9 cellular contexts compared by ENCODE assay signal in the genomic region with DNA sequence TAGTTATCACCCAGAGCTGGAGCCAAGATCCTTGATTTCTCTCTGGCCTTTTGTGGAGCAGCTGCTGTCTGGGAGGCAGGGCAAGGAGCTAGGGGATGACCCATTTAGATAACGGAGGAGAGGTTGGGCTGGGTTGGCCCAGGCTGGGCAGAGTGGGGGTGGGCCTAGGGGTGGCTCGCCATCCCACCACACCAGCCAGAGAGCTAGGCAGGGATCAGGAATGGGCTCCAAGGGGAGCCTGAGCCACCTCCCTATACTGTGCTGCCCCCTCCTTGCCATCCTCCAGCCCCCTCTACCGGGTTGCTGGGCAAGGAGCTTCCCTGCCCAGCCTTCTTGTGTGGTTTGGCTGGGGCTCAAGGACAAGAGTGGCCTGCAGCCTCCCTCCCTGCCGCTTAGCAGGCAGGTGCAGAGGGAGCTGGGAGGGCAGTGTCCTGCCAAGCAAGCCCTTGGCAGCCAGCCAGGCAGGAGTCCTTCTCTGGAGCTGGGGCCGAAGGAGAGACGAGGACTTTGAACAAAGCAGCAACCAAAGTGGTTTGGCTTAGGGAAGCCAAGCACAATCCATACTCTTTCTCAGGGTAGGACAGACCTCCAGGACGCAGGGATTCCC. TPM values are rescaled to one million over a fixed set of nuclear protein-coding genes. Genes with fewer than 3 reads are reported as not detected.
DNase-seq lines count a peak whose midpoint lies in the region; ATAC-seq, FAIRE-seq and TF ChIP-seq lines count a peak whose summit lies in the region.
"Had no signal": no experiment of that assay in that cellular context is flagged by ENCODE, and none has a peak within 500 bp of the region (broad histone marks: within the 10 kb centered on the region; RNA-seq: fewer than 3 reads in every experiment).

No MANE protein-coding gene starts in this region.

- peaks cover 92% of the 10 kb centered on the region for H3K79me2 ChIP-seq in astrocyte (ENCODE audit: insufficient read depth, low read length)

- no peak for TF ChIP-seq POLR2A in tibial nerve (IDR thresholded peaks at IDR 0.05)
- TF ChIP-seq POLR2A in esophagus muscularis mucosa (IDR thresholded peaks at IDR 0.05; ENCODE audit: low read depth) = no peak

- peaks cover 43% of the 10 kb centered on the region for H3K4me1 Mint-ChIP-seq in Caco-2 (ENCODE audit: low read depth, unreplicated experiment)
- peaks cover 62% of the 10 kb centered on the region for H3K4me1 Mint-ChIP-seq in astrocyte (ENCODE audit: low read depth, unreplicated experiment)

- no TSS peak for BruUV-seq in Caco-2 (replicated peaks; lab: Mats Ljungman, UMichigan)

- H3K4me3 ChIP-seq in Caco-2 (ENCODE audit: low read depth, low read length) (no peak overlapping the region), astrocyte (ENCODE audit: insufficient read depth, low read depth, low read length) (peak overlapping the region; percentile 19), left lung (no peak overlapping the region), tibial nerve (no peak overlapping the region), esophagus muscularis mucosa (no peak overlapping the region)

- no peaks in the 10 kb centered on the region for H3K9me3 Mint-ChIP-seq in Caco-2 (ENCODE audit: unreplicated experiment)
- H3K9me3 Mint-ChIP-seq in astrocyte (ENCODE audit: unreplicated experiment) = peaks cover 7% of the 10 kb centered on the region

- peaks cover 69% of the 10 kb centered on the region for H4K20me1 ChIP-seq in astrocyte (ENCODE audit: insufficient read depth, low read length)

- H3K27me3 ChIP-seq in Caco-2 (replicated peaks; ENCODE audit: control insufficient read depth, insufficient read depth, low read length) (no peaks in the 10 kb centered on the region), astrocyte (ENCODE audit: insufficient read depth, low read length) (no peaks in the 10 kb centered on the region), left lung (no peaks in the 10 kb centered on the region), tibial nerve (no peaks in the 10 kb centered on the region), esophagus muscularis mucosa (peaks cover 0 to 6% (median 0%) of the 10 kb centered on the region in 4 donors)

- peak; percentile 37 for ATAC-seq in left lung

- H3K36me3 ChIP-seq in Caco-2 (ENCODE audit: control insufficient read depth, insufficient read depth, low read length) = no peaks in the 10 kb centered on the region
- no peaks in the 10 kb centered on the region for H3K36me3 ChIP-seq in astrocyte (ENCODE audit: insufficient read depth, low read length)
- H3K36me3 ChIP-seq in left lung = no peaks in the 10 kb centered on the region
- H3K36me3 ChIP-seq in tibial nerve = no peaks in the 10 kb centered on the region
- no peaks in the 10 kb centered on the region for H3K36me3 ChIP-seq in esophagus muscularis mucosa

- H3K36me3 Mint-ChIP-seq in Caco-2 (ENCODE audit: insufficient read depth, unreplicated experiment) (peaks cover 73% of the 10 kb centered on the region), astrocyte (ENCODE audit: low read depth, unreplicated experiment) (peaks cover 22% of the 10 kb centered on the region)

- no peak for FAIRE-seq in astrocyte (lab: Jason Lieb, UNC)
- FAIRE-seq: endometrium had no signal

- 30 to 40% methylated on average over 7 of the region's 7 CpGs for WGBS in tibial nerve, 2 donors
- WGBS in esophagus muscularis mucosa = 28% methylated on average over 6 of the region's 7 CpGs

- CTCF ChIA-PET in Caco-2 (lab: Charles Lee) = interaction anchor here (1.3 to 3.3 kb wide), 2 partner anchors 8 to 45 kb away, joined by 4 to 38 read pairs; no protein-coding TSS in a partner anchor

- H2AFZ ChIP-seq in astrocyte (ENCODE audit: low read depth, low read length) = no peak overlapping the region

- TF ChIP-seq EP300 in tibial nerve (IDR thresholded peaks at IDR 0.05) (no peak), esophagus muscularis mucosa (IDR thresholded peaks at IDR 0.05) (no peak)

- POLR2A ChIA-PET in Caco-2 (lab: Charles Lee) = interaction anchor here (3.8 kb wide), 1 partner anchor 16 kb away, joined by 33 read pairs; no protein-coding TSS in a partner anchor

- no peaks in the 10 kb centered on the region for H3K27me3 Mint-ChIP-seq in Caco-2 (ENCODE audit: insufficient read depth, unreplicated experiment)
- no peaks in the 10 kb centered on the region for H3K27me3 Mint-ChIP-seq in astrocyte (ENCODE audit: low read depth, unreplicated experiment)

- H3K27ac Mint-ChIP-seq in Caco-2 (ENCODE audit: unreplicated experiment) (peak overlapping the region; percentile 48), astrocyte (ENCODE audit: unreplicated experiment) (peak overlapping the region; percentile 27)

- intact Hi-C loops in Caco-2 (cut with micrococcal nuclease; ENCODE audit: unreplicated experiment) (no loop called here), left lung (cut with DNase I) (no loop called here), esophagus muscularis mucosa (cut with DNase I) (no loop called here)

- H3K4me3 Mint-ChIP-seq in Caco-2 (ENCODE audit: unreplicated experiment) = peak overlapping the region; percentile 96
- peak overlapping the region; percentile 99 for H3K4me3 Mint-ChIP-seq in astrocyte (ENCODE audit: unreplicated experiment)

- TF ChIP-seq CTCF in Caco-2 (IDR thresholded peaks at IDR 0.05; ENCODE audit: insufficient read depth in 1 of 2, low read depth in 1 of 2, low read length in 1 of 2, severe bottlenecking in 1 of 2, unreplicated experiment in 1 of 2) = no peak
- TF ChIP-seq CTCF in astrocyte (IDR thresholded peaks at IDR 0.05; ENCODE audit: insufficient read depth, low read depth, low read length) = no peak
- no peak for TF ChIP-seq CTCF in left lung (IDR thresholded peaks at IDR 0.05)
- TF ChIP-seq CTCF in tibial nerve (IDR thresholded peaks at IDR 0.05) = no peak
- TF ChIP-seq CTCF in esophagus muscularis mucosa (IDR thresholded peaks at IDR 0.05) = no peak

- H3K27ac ChIP-seq in astrocyte (ENCODE audit: low read depth, low read length) (no peak overlapping the region), left lung (peak overlapping the region; percentile 77 to 94), tibial nerve (peak overlapping the region in 3 of 4 donors; percentile 31 to 60 (median 55)), esophagus muscularis mucosa (replicated peaks in 1 of 4) (no peak overlapping the region)

- no peaks in the 10 kb centered on the region for H3K9me3 ChIP-seq in Caco-2
- no peaks in the 10 kb centered on the region for H3K9me3 ChIP-seq in astrocyte (ENCODE audit: insufficient read depth, low read depth, low read length)
- no peaks in the 10 kb centered on the region for H3K9me3 ChIP-seq in left lung
- H3K9me3 ChIP-seq in tibial nerve = no peaks in the 10 kb centered on the region
- no peaks in the 10 kb centered on the region for H3K9me3 ChIP-seq in esophagus muscularis mucosa

- DNase-seq in Caco-2 = no peak
- peak; percentile 95 for DNase-seq in NCI-H187 treated with DMSO at 0.1 percent for 48 hours (lab: John Stamatoyannopoulos, UW)
- DNase-seq in astrocyte (ENCODE audit: low read depth) = peak; percentile 43
- peak; percentile 88 to 94 for DNase-seq in left lung
- no peak for DNase-seq in tibial nerve (ENCODE audit: low spot score in 2 of 2)
- DNase-seq in stimulated activated CD4-positive, alpha-beta T cell treated with anti-CD3 and anti-CD28 coated beads, Interleukin-4, amount 100 ng/mL, for 24 hours = no peak
- no peak for DNase-seq in RKO (ENCODE audit: low spot score)
- DNase-seq in esophagus muscularis mucosa (ENCODE audit: extremely low spot score) = no peak

- peaks cover 55% of the 10 kb centered on the region for H3K4me1 ChIP-seq in Caco-2
- H3K4me1 ChIP-seq in astrocyte (ENCODE audit: insufficient read depth, low read length) = peaks cover 56% of the 10 kb centered on the region
- H3K4me1 ChIP-seq in left lung = peaks cover 32 to 85% of the 10 kb centered on the region in 2 donors
- H3K4me1 ChIP-seq in tibial nerve = peaks cover 0 to 91% (median 54%) of the 10 kb centered on the region in 4 donors
- peaks cover 61 to 72% (median 65%) of the 10 kb centered on the region in 4 donors for H3K4me1 ChIP-seq in esophagus muscularis mucosa

- H3K4me2 ChIP-seq in astrocyte (ENCODE audit: low read length) = peak overlapping the region; percentile 99

- peak overlapping the region; percentile 25 for H3K9ac ChIP-seq in astrocyte (ENCODE audit: low read length)

RNA-seq across cellular contexts. Expression of a gene that starts 4.1 kb away (rescaled TPM):
- total RNA-seq in Caco-2 (2022) (25.7 and 27.0 TPM in 2 replicates), astrocyte (35.3 and 49.4 TPM in 2 replicates), left lung (10 to 100 TPM; 10.3 to 12.3 TPM), tibial nerve (1 to 10 TPM in 3 of 4 donors, under 1 TPM in 1; 0.60 to 5.3 (median 2.7) TPM), esophagus muscularis mucosa (under 1 TPM; 0.42 to 0.86 (median 0.74) TPM)

RNA-seq across cellular contexts. Expression of a gene that starts 39.3 kb away (rescaled TPM):
- not detected in 2 replicates for total RNA-seq in Caco-2 (2022)
- 0.39 and 0.50 TPM in 2 replicates for total RNA-seq in astrocyte
- total RNA-seq in left lung = under 1 TPM in 1 of 2 donors, not detected in 1; 0.32 TPM
- total RNA-seq in tibial nerve = 1 to 10 TPM; 4.1 to 5.5 (median 4.6) TPM
- total RNA-seq in esophagus muscularis mucosa = 1 to 10 TPM in 2 of 4 donors, under 1 TPM in 2; 0.32 to 2.0 (median 1.2) TPM

Comparison
In these comparisons a context has a peak if more than half of its experiments do, and no peak if none do; other contexts are left out.
1. DNase-seq: peak in NCI-H187 treated with DMSO at 0.1 percent for 48 hours (single experiment), astrocyte (single experiment) and left lung (2 of 2); none in Caco-2 (0 of 2), tibial nerve (0 of 2), stimulated activated CD4-positive, alpha-beta T cell treated with anti-CD3 and anti-CD28 coated beads, Interleukin-4, amount 100 ng/mL, for 24 hours (single experiment), RKO (single experiment) and esophagus muscularis mucosa (single experiment).
2. H3K27ac ChIP-seq: peak in left lung (2 of 2) and tibial nerve (3 of 4); none in astrocyte (single experiment) and esophagus muscularis mucosa (0 of 4).